ENCODE assay signal across 1 cellular context in the genomic region with DNA sequence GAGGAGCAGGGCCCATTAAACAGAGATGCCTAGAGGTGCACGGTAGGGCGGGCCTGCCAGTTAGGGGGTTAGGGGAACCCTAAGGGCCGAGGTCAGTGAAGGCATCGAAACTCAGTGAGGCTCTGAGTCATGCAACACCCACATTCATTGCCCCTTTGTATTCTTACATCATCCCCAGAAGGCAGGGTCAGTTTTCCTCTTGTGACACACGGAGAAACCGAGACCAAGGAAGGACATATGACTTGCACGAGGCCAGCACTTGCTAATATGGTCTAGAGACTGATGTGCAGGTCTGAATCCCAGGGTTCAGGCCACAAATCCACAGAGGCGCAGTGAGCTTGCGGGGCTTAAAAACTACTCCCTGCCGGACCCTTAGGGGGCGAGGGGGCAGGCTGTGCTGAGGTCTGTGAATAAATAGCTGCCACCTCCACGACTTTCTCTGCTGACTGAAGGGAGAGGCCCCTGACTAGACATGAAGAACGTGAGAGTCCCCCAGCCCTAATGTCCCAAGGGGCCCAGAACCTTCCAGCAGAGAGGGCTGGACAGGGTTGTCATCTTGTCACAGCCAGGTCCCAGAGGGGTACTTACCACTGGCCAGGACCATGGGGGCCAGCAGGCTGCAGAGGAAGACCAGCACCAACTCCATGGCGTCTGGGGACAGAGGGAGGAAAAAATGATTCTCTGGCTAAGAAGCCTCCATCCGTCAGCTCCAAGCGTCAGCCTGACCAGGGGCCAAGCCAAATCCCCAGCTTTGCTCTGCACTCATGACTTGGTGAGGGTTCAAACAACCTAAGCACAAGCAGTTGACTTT.
TF ChIP-seq lines count a peak whose summit lies in the region.

No MANE protein-coding gene starts in this region.

TF ChIP-seq in HepG2, 621 proteins besides CTCF, POLR2A, EP300 and RAD21:
- TF ChIP-seq, protein P1, sequence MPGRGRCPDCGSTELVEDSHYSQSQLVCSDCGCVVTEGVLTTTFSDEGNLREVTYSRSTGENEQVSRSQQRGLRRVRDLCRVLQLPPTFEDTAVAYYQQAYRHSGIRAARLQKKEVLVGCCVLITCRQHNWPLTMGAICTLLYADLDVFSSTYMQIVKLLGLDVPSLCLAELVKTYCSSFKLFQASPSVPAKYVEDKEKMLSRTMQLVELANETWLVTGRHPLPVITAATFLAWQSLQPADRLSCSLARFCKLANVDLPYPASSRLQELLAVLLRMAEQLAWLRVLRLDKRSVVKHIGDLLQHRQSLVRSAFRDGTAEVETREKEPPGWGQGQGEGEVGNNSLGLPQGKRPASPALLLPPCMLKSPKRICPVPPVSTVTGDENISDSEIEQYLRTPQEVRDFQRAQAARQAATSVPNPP (CRISPR knock-in tag; IDR thresholded peaks at IDR 0.05), result no peak
- TF ChIP-seq PHF21A (CRISPR knock-in tag; IDR thresholded peaks at IDR 0.05), result no peak
- TF ChIP-seq, protein P2, sequence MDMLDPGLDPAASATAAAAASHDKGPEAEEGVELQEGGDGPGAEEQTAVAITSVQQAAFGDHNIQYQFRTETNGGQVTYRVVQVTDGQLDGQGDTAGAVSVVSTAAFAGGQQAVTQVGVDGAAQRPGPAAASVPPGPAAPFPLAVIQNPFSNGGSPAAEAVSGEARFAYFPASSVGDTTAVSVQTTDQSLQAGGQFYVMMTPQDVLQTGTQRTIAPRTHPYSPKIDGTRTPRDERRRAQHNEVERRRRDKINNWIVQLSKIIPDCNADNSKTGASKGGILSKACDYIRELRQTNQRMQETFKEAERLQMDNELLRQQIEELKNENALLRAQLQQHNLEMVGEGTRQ (IDR thresholded peaks at IDR 0.05; ENCODE audit: low read depth, low read length), result no peak
- TF ChIP-seq, protein P2 (CRISPR knock-in tag; IDR thresholded peaks at IDR 0.05; ENCODE audit: borderline replicate concordance), result no peak
- TF ChIP-seq, protein P3, sequence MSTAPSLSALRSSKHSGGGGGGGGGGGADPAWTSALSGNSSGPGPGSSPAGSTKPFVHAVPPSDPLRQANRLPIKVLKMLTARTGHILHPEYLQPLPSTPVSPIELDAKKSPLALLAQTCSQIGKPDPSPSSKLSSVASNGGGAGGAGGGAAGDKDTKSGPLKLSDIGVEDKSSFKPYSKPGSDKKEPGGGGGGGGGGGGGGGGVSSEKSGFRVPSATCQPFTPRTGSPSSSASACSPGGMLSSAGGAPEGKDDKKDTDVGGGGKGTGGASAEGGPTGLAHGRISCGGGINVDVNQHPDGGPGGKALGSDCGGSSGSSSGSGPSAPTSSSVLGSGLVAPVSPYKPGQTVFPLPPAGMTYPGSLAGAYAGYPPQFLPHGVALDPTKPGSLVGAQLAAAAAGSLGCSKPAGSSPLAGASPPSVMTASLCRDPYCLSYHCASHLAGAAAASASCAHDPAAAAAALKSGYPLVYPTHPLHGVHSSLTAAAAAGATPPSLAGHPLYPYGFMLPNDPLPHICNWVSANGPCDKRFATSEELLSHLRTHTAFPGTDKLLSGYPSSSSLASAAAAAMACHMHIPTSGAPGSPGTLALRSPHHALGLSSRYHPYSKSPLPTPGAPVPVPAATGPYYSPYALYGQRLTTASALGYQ (CRISPR knock-in tag; IDR thresholded peaks at IDR 0.05), result no peak
- TF ChIP-seq ERF (CRISPR knock-in tag; IDR thresholded peaks at IDR 0.05), result no peak
- TF ChIP-seq DNMT1 (CRISPR knock-in tag; IDR thresholded peaks at IDR 0.05), result no peak
- no peak for TF ChIP-seq ZBTB7B (CRISPR knock-in tag; IDR thresholded peaks at IDR 0.05)
- TF ChIP-seq, protein P4, sequence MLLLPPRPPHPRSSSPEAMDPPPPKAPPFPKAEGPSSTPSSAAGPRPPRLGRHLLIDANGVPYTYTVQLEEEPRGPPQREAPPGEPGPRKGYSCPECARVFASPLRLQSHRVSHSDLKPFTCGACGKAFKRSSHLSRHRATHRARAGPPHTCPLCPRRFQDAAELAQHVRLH (CRISPR knock-in tag; IDR thresholded peaks at IDR 0.05; ENCODE audit: borderline replicate concordance, low read depth), result no peak
- no peak for TF ChIP-seq ZNF432 (CRISPR knock-in tag; IDR thresholded peaks at IDR 0.05; ENCODE audit: borderline replicate concordance)
- TF ChIP-seq AGO2 (optimal IDR thresholded peaks at IDR 0.05; ENCODE audit: low read depth, low read length), result no peak
